In genomic region chr3:189056612-189057352, GRCh38 we compare ENCODE assay signal across 17 cellular contexts.
"Had no signal": no experiment of that assay in that cellular context is flagged by ENCODE, and none has a peak within 500 bp of the region (broad histone marks: within the 10 kb centered on the region; RNA-seq: fewer than 3 reads in every experiment).

No MANE protein-coding gene starts in this region.

- DNase-seq: effector memory CD4-positive, alpha-beta T cell; heart right ventricle; hypothalamus; kidney glomerular epithelial cell; lower lobe of right lung; natural killer cell; stimulated activated CD4-positive, alpha-beta T cell treated with anti-CD3 and anti-CD28 coated beads, Interleukin-2, amount 100 ng/mL, for 48 hours; stimulated activated CD8-positive, alpha-beta memory T cell treated with anti-CD3 and anti-CD28 coated beads, Interleukin-4, amount 100 ng/mL, for 48 hours; stimulated activated naive CD8-positive, alpha-beta T cell treated with anti-CD3 and anti-CD28 coated beads, Interleukin-15, Interleukin-2, amounts not matched to agents 100 U/mL and 50 U/mL, for 24 hours; testis had no signal

- H3K9me3 ChIP-seq: lower lobe of right lung, right atrium auricular region, testis had no signal

- H3K27ac ChIP-seq: epithelial cell of prostate, esophagus muscularis mucosa, foreskin keratinocyte, heart right ventricle, lower lobe of right lung, right atrium auricular region, testis had no signal

- H3K4me3 ChIP-seq: esophagus muscularis mucosa, heart right ventricle, lower lobe of right lung, right atrium auricular region, smooth muscle cell, testis, tibial nerve had no signal

- H3K27me3 ChIP-seq: esophagus muscularis mucosa, heart right ventricle, right atrium auricular region, testis, tibial nerve had no signal

- H3K4me1 ChIP-seq: esophagus muscularis mucosa, foreskin keratinocyte, heart right ventricle, lower lobe of right lung, right atrium auricular region, testis had no signal

- H3K36me3 ChIP-seq: esophagus muscularis mucosa, heart right ventricle, lower lobe of right lung, right atrium auricular region, tibial nerve had no signal

- ATAC-seq: foreskin keratinocyte; lower lobe of right lung; natural killer cell; stimulated activated effector memory CD8-positive, alpha-beta T cell treated with anti-CD3 and anti-CD28 coated beads, Interleukin-12 subunit alpha, Interleukin-12 subunit beta, amount 100 ng/mL, for 72 hours; stimulated activated naive CD8-positive, alpha-beta T cell treated with anti-CD3 and anti-CD28 coated beads, Interleukin-15, Interleukin-2, amounts not matched to agents 100 U/mL and 50 U/mL, for 24 hours had no signal

- H3K4me2 ChIP-seq: smooth muscle cell had no signal
